31 cellular contexts compared by ENCODE assay signal in the genomic region with DNA sequence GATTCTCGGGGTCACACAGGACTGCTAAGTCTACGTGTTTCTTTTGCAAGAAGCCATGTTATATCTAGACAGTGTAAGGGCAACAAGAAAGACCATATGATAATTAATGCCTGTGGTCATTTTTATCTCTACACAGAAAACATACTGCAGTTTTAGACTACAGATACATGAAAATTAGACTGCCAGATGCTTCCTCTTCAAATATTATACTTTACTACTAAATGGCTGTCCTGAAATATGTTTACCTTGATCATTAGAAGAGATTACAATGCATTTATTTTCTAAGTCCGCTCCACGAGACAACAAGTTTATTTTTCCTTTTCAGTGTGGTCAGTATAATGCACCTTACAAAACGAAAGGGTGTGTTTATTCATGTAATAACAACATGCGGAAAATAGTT.
"Had no signal": no experiment of that assay in that cellular context is flagged by ENCODE, and none has a peak within 500 bp of the region (broad histone marks: within the 10 kb centered on the region; RNA-seq: fewer than 3 reads in every experiment).

No MANE protein-coding gene starts in this region.

- H3K4me1 ChIP-seq: ascending aorta, gastroesophageal sphincter, left ventricle myocardium inferior, testis, transverse colon, uterus had no signal

- H3K36me3 Mint-ChIP-seq: activated CD4-positive, alpha-beta memory T cell treated with anti-CD3 and anti-CD28 coated beads for 36 hours; activated naive CD8-positive, alpha-beta T cell treated with anti-CD3 and anti-CD28 coated beads, Interleukin-2, amount 10 ng/mL, durations not matched to agents 7 days and 5 days; natural killer cell treated with Interleukin-12 subunit alpha and Interleukin-12 subunit beta and Interleukin-15 and Interleukin-18, amount 100 ng/mL, for 72 hours had no signal

- H3K27me3 ChIP-seq: ascending aorta, cardiac muscle cell, dorsolateral prefrontal cortex, gastroesophageal sphincter, hepatocyte, testis, transverse colon, uterus had no signal

- H3K4me3 Mint-ChIP-seq: activated CD4-positive, alpha-beta memory T cell treated with anti-CD3 and anti-CD28 coated beads for 36 hours; activated CD4-positive, alpha-beta T cell treated with anti-CD3 and anti-CD28 coated beads, Interleukin-2, amount 10 ng/mL, durations not matched to agents 24 days and 14 days; activated naive CD4-positive, alpha-beta T cell treated with anti-CD3 and anti-CD28 coated beads for 36 hours; activated naive CD8-positive, alpha-beta T cell treated with anti-CD3 and anti-CD28 coated beads, Interleukin-2, amount 10 ng/mL, durations not matched to agents 7 days and 5 days; activated T-helper 1 cell treated with anti-CD3 and anti-CD28 coated beads, Interleukin-12 subunit alpha, Interleukin-12 subunit beta, Interleukin-2, Interleukin-4 antibody, amounts not matched to agents 30 ng/mL and 10 ng/mL and 1 ng/mL, durations not matched to agents 14 hours and 24 hours and 36 hours; brain; natural killer cell treated with Interleukin-12 subunit alpha and Interleukin-12 subunit beta and Interleukin-15 and Interleukin-18, amount 100 ng/mL, for 72 hours had no signal

- H3K4me3 ChIP-seq: ascending aorta, cardiac muscle cell, coronary artery, gastroesophageal sphincter, hepatocyte, left ventricle myocardium inferior, lung, mucosa of descending colon, testis, transverse colon, uterus had no signal

- DNase-seq: activated CD4-positive, alpha-beta memory T cell treated with anti-CD3 and anti-CD28 coated beads for 36 hours; activated CD4-positive, alpha-beta T cell treated with anti-CD3 and anti-CD28 coated beads, Interleukin-2, amount 10 ng/mL, durations not matched to agents 24 days and 14 days; activated CD4-positive, CD25-positive, alpha-beta regulatory T cell treated with anti-CD3 and anti-CD28 coated beads, Interleukin-2, amount 50 U/mL, for 72 hours; activated CD8-positive, alpha-beta memory T cell treated with anti-CD3 and anti-CD28 coated beads, Interleukin-2, amount 50 U/mL, for 4 hours; activated effector memory CD4-positive, alpha-beta T cell treated with anti-CD3 and anti-CD28 coated beads, Interleukin-2, amount 50 U/mL, for 16 hours; activated naive CD4-positive, alpha-beta T cell treated with anti-CD3 and anti-CD28 coated beads for 36 hours; activated naive CD8-positive, alpha-beta T cell treated with anti-CD3 and anti-CD28 coated beads, Interleukin-2, amount 10 ng/mL, durations not matched to agents 7 days and 5 days; activated T-cell treated with anti-CD3 and anti-CD28 coated beads, Interleukin-2, amount 50 U/mL, for 1 hour; dorsolateral prefrontal cortex; effector memory CD4-positive, alpha-beta T cell; islet precursor cell; left ventricle myocardium inferior; mucosa of descending colon; posterior cingulate gyrus; right cardiac atrium; stimulated activated CD4-positive, alpha-beta T cell treated with anti-CD3 and anti-CD28 coated beads, Interleukin-2, amount 100 ng/mL, for 48 hours; stimulated activated naive CD4-positive, alpha-beta T cell treated with Interleukin-2 at 50 U/mL for 16 hours; T-helper 9 cell; testis; transverse colon; uterus; WERI-Rb-1 had no signal

- H3K9me3 ChIP-seq: ascending aorta, gastroesophageal sphincter, left ventricle myocardium inferior, mucosa of descending colon, testis, transverse colon, uterus had no signal

- H3K27ac Mint-ChIP-seq: activated CD4-positive, alpha-beta memory T cell treated with anti-CD3 and anti-CD28 coated beads for 36 hours; activated CD4-positive, alpha-beta T cell treated with anti-CD3 and anti-CD28 coated beads, Interleukin-2, amount 10 ng/mL, durations not matched to agents 24 days and 14 days; activated naive CD4-positive, alpha-beta T cell treated with anti-CD3 and anti-CD28 coated beads for 36 hours; activated naive CD8-positive, alpha-beta T cell treated with anti-CD3 and anti-CD28 coated beads, Interleukin-2, amount 10 ng/mL, durations not matched to agents 7 days and 5 days; activated T-helper 1 cell treated with anti-CD3 and anti-CD28 coated beads, Interleukin-12 subunit alpha, Interleukin-12 subunit beta, Interleukin-2, Interleukin-4 antibody, amounts not matched to agents 30 ng/mL and 10 ng/mL and 1 ng/mL, durations not matched to agents 14 hours and 24 hours and 36 hours; natural killer cell treated with Interleukin-12 subunit alpha and Interleukin-12 subunit beta and Interleukin-15 and Interleukin-18, amount 100 ng/mL, for 72 hours had no signal

- H3K4me1 Mint-ChIP-seq: activated CD4-positive, alpha-beta T cell treated with anti-CD3 and anti-CD28 coated beads, Interleukin-2, amount 10 ng/mL, durations not matched to agents 24 days and 14 days; activated naive CD8-positive, alpha-beta T cell treated with anti-CD3 and anti-CD28 coated beads, Interleukin-2, amount 10 ng/mL, durations not matched to agents 7 days and 5 days had no signal

- H3K9me3 Mint-ChIP-seq: activated CD4-positive, alpha-beta memory T cell treated with anti-CD3 and anti-CD28 coated beads for 36 hours; activated CD4-positive, alpha-beta T cell treated with anti-CD3 and anti-CD28 coated beads, Interleukin-2, amount 10 ng/mL, durations not matched to agents 24 days and 14 days; activated naive CD4-positive, alpha-beta T cell treated with anti-CD3 and anti-CD28 coated beads for 36 hours; activated naive CD8-positive, alpha-beta T cell treated with anti-CD3 and anti-CD28 coated beads, Interleukin-2, amount 10 ng/mL, durations not matched to agents 7 days and 5 days; activated T-helper 1 cell treated with anti-CD3 and anti-CD28 coated beads, Interleukin-12 subunit alpha, Interleukin-12 subunit beta, Interleukin-2, Interleukin-4 antibody, amounts not matched to agents 30 ng/mL and 10 ng/mL and 1 ng/mL, durations not matched to agents 14 hours and 24 hours and 36 hours; brain; natural killer cell treated with Interleukin-12 subunit alpha and Interleukin-12 subunit beta and Interleukin-15 and Interleukin-18, amount 100 ng/mL, for 72 hours had no signal

- ATAC-seq: gastroesophageal sphincter; mucosa of descending colon; natural killer cell treated with Interleukin-12 subunit alpha and Interleukin-12 subunit beta and Interleukin-15 and Interleukin-18, amount 100 ng/mL, for 72 hours; right cardiac atrium had no signal

- H3K36me3 ChIP-seq: ascending aorta, cardiac muscle cell, gastroesophageal sphincter, left ventricle myocardium inferior, transverse colon, uterus, WERI-Rb-1 had no signal

- H3K27me3 Mint-ChIP-seq: activated CD4-positive, alpha-beta memory T cell treated with anti-CD3 and anti-CD28 coated beads for 36 hours; activated CD4-positive, alpha-beta T cell treated with anti-CD3 and anti-CD28 coated beads, Interleukin-2, amount 10 ng/mL, durations not matched to agents 24 days and 14 days; activated naive CD8-positive, alpha-beta T cell treated with anti-CD3 and anti-CD28 coated beads, Interleukin-2, amount 10 ng/mL, durations not matched to agents 7 days and 5 days; brain; natural killer cell treated with Interleukin-12 subunit alpha and Interleukin-12 subunit beta and Interleukin-15 and Interleukin-18, amount 100 ng/mL, for 72 hours had no signal

- H3K27ac ChIP-seq: ascending aorta, cardiac muscle cell, coronary artery, dorsolateral prefrontal cortex, gastroesophageal sphincter, hepatocyte, left ventricle myocardium inferior, testis, transverse colon, uterus, WERI-Rb-1 had no signal
